In the genomic region with DNA sequence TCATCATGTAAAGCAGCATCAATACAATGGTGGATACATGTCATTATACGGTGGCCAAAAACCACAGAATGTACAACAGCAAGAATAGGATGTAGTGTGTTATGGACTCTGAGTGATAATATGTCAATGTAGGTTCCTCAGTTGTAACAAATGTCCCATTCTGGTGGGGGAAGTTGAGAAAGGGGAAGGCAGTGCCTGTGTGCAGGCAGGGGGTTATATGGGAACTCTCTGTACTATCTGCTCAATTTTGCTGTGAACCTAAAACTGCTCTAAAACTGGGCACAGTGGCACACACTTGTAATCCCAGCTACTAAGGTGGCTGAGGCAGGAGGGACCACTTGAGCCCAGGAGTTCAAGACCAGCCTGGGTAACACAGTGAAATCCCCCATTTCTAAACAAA, we compare ENCODE assay signal across 1 cellular context.
TF ChIP-seq lines count a peak whose summit lies in the region.

No MANE protein-coding gene starts in this region.

TF ChIP-seq in GM12878, 131 proteins besides CTCF, POLR2A, EP300 and RAD21 (continued from another document):
- TF ChIP-seq ZBTB33 (IDR thresholded peaks at IDR 0.05) (no peak), RB1 (IDR thresholded peaks at IDR 0.05; ENCODE audit: borderline replicate concordance) (no peak), HDGF (IDR thresholded peaks at IDR 0.05) (no peak), SREBF1 (IDR thresholded peaks at IDR 0.05; ENCODE audit: low read length) (no peak), BMI1 (IDR thresholded peaks at IDR 0.05; ENCODE audit: borderline replicate concordance) (no peak), CREB1 (IDR thresholded peaks at IDR 0.05; ENCODE audit: low read depth) (no peak), TCF12 (IDR thresholded peaks at IDR 0.05; ENCODE audit: low read depth, low read length) (no peak), PAX8 (IDR thresholded peaks at IDR 0.05) (no peak)
